Comparison of ENCODE assay signal across 8 cellular contexts in genomic region chr9:134455537-134455936, GRCh38.
DNase-seq lines count a peak whose midpoint lies in the region; ATAC-seq, FAIRE-seq and TF ChIP-seq lines count a peak whose summit lies in the region.
"Had no signal": no experiment of that assay in that cellular context is flagged by ENCODE, and none has a peak within 500 bp of the region (broad histone marks: within the 10 kb centered on the region; RNA-seq: fewer than 3 reads in every experiment).

No MANE protein-coding gene starts in this region.

- H3K9me3 ChIP-seq in Loucy (ENCODE audit: insufficient read depth, low read depth, low read length) (no peaks in the 10 kb centered on the region), body of pancreas (no peaks in the 10 kb centered on the region), lung (ENCODE audit: control insufficient read depth in 2 of 2, insufficient read depth in 1 of 2, low read length in 1 of 2) (no peaks in the 10 kb centered on the region), suprapubic skin (no peaks in the 10 kb centered on the region)

- H3K4me1 ChIP-seq in Loucy (ENCODE audit: insufficient read depth, low read length, poor library complexity, severe bottlenecking): peaks cover 67% of the 10 kb centered on the region
- H3K4me1 ChIP-seq in body of pancreas: peaks cover 14% of the 10 kb centered on the region
- H3K4me1 ChIP-seq in lung (ENCODE audit: control insufficient read depth in 2 of 2, insufficient read depth in 2 of 2, low read length in 2 of 2): peaks cover 4 to 13% of the 10 kb centered on the region in 2 donors
- peaks cover 37% of the 10 kb centered on the region for H3K4me1 ChIP-seq in suprapubic skin

- H3K79me2 ChIP-seq in Loucy (ENCODE audit: insufficient read depth, low read length): no peaks in the 10 kb centered on the region; the same call in 1 of the 2 replicates

- TF ChIP-seq CTCF in Loucy (conservative IDR thresholded peaks at IDR 0.05; ENCODE audit: low read length): no peak
- no peak for TF ChIP-seq CTCF in body of pancreas (IDR thresholded peaks at IDR 0.05)
- no peak for TF ChIP-seq CTCF in lung (IDR thresholded peaks at IDR 0.05; ENCODE audit: control extremely low read depth, extremely low read depth)
- TF ChIP-seq CTCF in suprapubic skin (IDR thresholded peaks at IDR 0.05): no peak

- H3K27me3 ChIP-seq in Loucy (ENCODE audit: insufficient read depth, low read length, poor library complexity, severe bottlenecking) (no peaks in the 10 kb centered on the region), body of pancreas (no peaks in the 10 kb centered on the region), lung (ENCODE audit: control insufficient read depth, insufficient read depth) (no peaks in the 10 kb centered on the region), suprapubic skin (no peaks in the 10 kb centered on the region)

- H3K36me3 ChIP-seq in Loucy (ENCODE audit: insufficient read depth, low read length): no peaks in the 10 kb centered on the region
- no peaks in the 10 kb centered on the region for H3K36me3 ChIP-seq in body of pancreas (replicated peaks in 1 of 2; ENCODE audit: insufficient read depth in 1 of 2, low read depth in 2 of 2)
- H3K36me3 ChIP-seq in lung (ENCODE audit: control insufficient read depth in 2 of 2, insufficient read depth in 2 of 2, low read length in 2 of 2): no peaks in the 10 kb centered on the region
- H3K36me3 ChIP-seq in suprapubic skin: no peaks in the 10 kb centered on the region

- no peaks in the 10 kb centered on the region for H3K9me2 ChIP-seq in Loucy (replicated peaks; ENCODE audit: low read depth, low read length)

- no peak overlapping the region for H2AFZ ChIP-seq in Loucy (ENCODE audit: low read length)

- peaks cover 4% of the 10 kb centered on the region; the same call in 1 of the 2 replicates for H3F3A ChIP-seq in Loucy (ENCODE audit: low read depth)

- H3K9ac ChIP-seq in Loucy (ENCODE audit: low read depth, low read length, poor library complexity, severe bottlenecking): peak overlapping the region; percentile 61

- TF ChIP-seq POLR2A in body of pancreas (IDR thresholded peaks at IDR 0.05) (no peak), suprapubic skin (IDR thresholded peaks at IDR 0.05) (no peak), H54 (IDR thresholded peaks at IDR 0.05; ENCODE audit: low read depth, low read length) (no peak)

- no peaks in the 10 kb centered on the region for H4K20me1 ChIP-seq in Loucy (ENCODE audit: insufficient read depth, low read length, poor library complexity, severe bottlenecking)

- H3K27ac ChIP-seq in body of pancreas: peak overlapping the region; percentile 15 to 77 (median 46)
- peak overlapping the region; percentile 82 to 93 for H3K27ac ChIP-seq in lung (ENCODE audit: low read depth in 1 of 2, low read length in 1 of 2)
- H3K27ac ChIP-seq in suprapubic skin: peak overlapping the region; percentile 85

- intact Hi-C loops in body of pancreas (cut with DNase I): no loop called here

- ATAC-seq in body of pancreas: no peak
- ATAC-seq in lung (ENCODE audit: insufficient read depth, low FRiP score): no peak
- ATAC-seq in HG03565 (IDR thresholded peaks at IDR 0.05; ENCODE audit: unreplicated experiment): no peak

- H3K4me3 ChIP-seq in Loucy (ENCODE audit: low read length, poor library complexity, severe bottlenecking) (no peak overlapping the region), body of pancreas (no peak overlapping the region), lung (no peak overlapping the region), suprapubic skin (peak overlapping the region; percentile 43)

- WGBS in body of pancreas, 2 donors: 66 to 85% methylated on average over 8 to 14 of the region's 15 CpGs
- WGBS in lung, 2 donors: 27 to 60% methylated on average over 15 of the region's 15 CpGs
- 52% methylated on average over 13 of the region's 15 CpGs for WGBS in suprapubic skin

- H3K4me2 ChIP-seq in Loucy (ENCODE audit: low read depth, low read length, poor library complexity, severe bottlenecking): peak overlapping the region; percentile 62

- FAIRE-seq in H54 (lab: Jason Lieb, UNC): no peak
- FAIRE-seq: TTC549 had no signal

- no peak for DNase-seq in body of pancreas
- DNase-seq in lung (ENCODE audit: low spot score): no peak
- no peak for DNase-seq in suprapubic skin (ENCODE audit: low spot score in 2 of 2)
- DNase-seq in H54 (ENCODE audit: insufficient read length, low spot score): no peak
- DNase-seq in OCI-M2 (lab: John Stamatoyannopoulos, UW; ENCODE audit: unreplicated experiment): no peak

- no peak for TF ChIP-seq EP300 in suprapubic skin (IDR thresholded peaks at IDR 0.05)
